Comparison of ENCODE assay signal across 8 cellular contexts in genomic region chr15:84955089-84955848, GRCh38. TPM values are rescaled to one million over a fixed set of nuclear protein-coding genes. Genes with fewer than 3 reads are reported as not detected.
A peak's percentile ranks its signal among the peaks of the same experiment; 100 is the strongest.
DNase-seq lines count a peak whose midpoint lies in the region; ATAC-seq and TF ChIP-seq lines count a peak whose summit lies in the region.

No MANE protein-coding gene starts in this region.

- no peak overlapping the region for H3K27ac ChIP-seq in SK-N-SH (ENCODE audit: low read depth in 2 of 2, low read length in 1 of 2)
- no peak overlapping the region for H3K27ac ChIP-seq in gastrocnemius medialis

- POLR2A ChIA-PET in SK-N-SH (lab: Yijun Ruan, JAX) = interaction anchor here (1.1 kb wide), 1 partner anchor 25 kb away, joined by 4 read pairs; no protein-coding TSS in a partner anchor

- TF ChIP-seq RAD21 in Ishikawa (IDR thresholded peaks at IDR 0.05; ENCODE audit: low read depth) = peak; percentile 89
- TF ChIP-seq RAD21 in SK-N-SH (IDR thresholded peaks at IDR 0.05; ENCODE audit: low read length) = peak; percentile 89

- no peaks in the 10 kb centered on the region for H3K79me2 ChIP-seq in SK-N-SH (ENCODE audit: insufficient read depth)

- H3K27me3 ChIP-seq in SK-N-SH (ENCODE audit: insufficient read depth) (no peaks in the 10 kb centered on the region), gastrocnemius medialis (no peaks in the 10 kb centered on the region)

- no peaks in the 10 kb centered on the region for H3K9me3 ChIP-seq in SK-N-SH
- no peaks in the 10 kb centered on the region for H3K9me3 ChIP-seq in gastrocnemius medialis

- H3K36me3 ChIP-seq in SK-N-SH (replicated peaks in 1 of 2; ENCODE audit: control insufficient read depth in 1 of 2, insufficient read depth in 2 of 2, low read length in 1 of 2) = no peaks in the 10 kb centered on the region
- H3K36me3 ChIP-seq in gastrocnemius medialis = peaks cover 0 to 3% of the 10 kb centered on the region in 2 donors

- peak overlapping the region; percentile 53 for H3K4me2 ChIP-seq in SK-N-SH

- H3K4me3 ChIP-seq in SK-N-SH (ENCODE audit: low read depth in 2 of 2, low read length in 1 of 2) = peak overlapping the region; percentile 34 to 49
- H3K4me3 ChIP-seq in astrocyte of the spinal cord (ENCODE audit: low read depth, low read length) = peak overlapping the region; percentile 12
- peak overlapping the region; percentile 34 to 51 (median 39) for H3K4me3 ChIP-seq in gastrocnemius medialis

- no peak for TF ChIP-seq POLR2A in gastrocnemius medialis (IDR thresholded peaks at IDR 0.05)

- H2AFZ ChIP-seq in SK-N-SH (ENCODE audit: low read depth) = peak overlapping the region; percentile 71

- H3K9ac ChIP-seq in SK-N-SH = no peak overlapping the region; the same call in 1 of the 2 replicates

- no peaks in the 10 kb centered on the region for H4K20me1 ChIP-seq in SK-N-SH (ENCODE audit: insufficient read depth)

- peaks cover 11% of the 10 kb centered on the region for H3F3A ChIP-seq in SK-N-SH (replicated peaks; ENCODE audit: insufficient read depth)

- peaks cover 4 to 18% of the 10 kb centered on the region in 2 experiments; a peak in 2 of 4 replicates for H3K4me1 ChIP-seq in SK-N-SH (ENCODE audit: control insufficient read depth in 1 of 2, insufficient read depth in 2 of 2, low read depth in 1 of 2, low read length in 1 of 2)
- peaks cover 4 to 10% of the 10 kb centered on the region in 2 donors for H3K4me1 ChIP-seq in gastrocnemius medialis

- CTCF ChIA-PET in SK-N-SH (lab: Yijun Ruan, JAX) = interaction anchor here (0.5 to 3.4 kb wide), 47 partner anchors 8 to 560 kb away, joined by 3 to 49 read pairs (median 4); partner anchors contain the start of gene PDE8A

- H3K9me2 ChIP-seq in SK-N-SH = no peaks in the 10 kb centered on the region

- 20% methylated on average over 13 of the region's 15 CpGs for WGBS in SK-N-SH (ENCODE audit: low lambda C conversion rate)

- DNase-seq in EL (peak; percentile 71), SK-N-SH (peak; percentile 81), astrocyte of the spinal cord (ENCODE audit: low read depth, low spot score) (peak; percentile 80), hypothalamus (lab: John Stamatoyannopoulos, UW) (peak in 43 of 51 donors; percentile 16 to 86 (median 57)), gastrocnemius medialis (peak; percentile 39 to 68), NCI-H2029 treated with DMSO at 0.1 percent for 48 hours (lab: John Stamatoyannopoulos, UW) (no peak), NCI-H2081 treated with DMSO at 0.1 percent for 48 hours (lab: John Stamatoyannopoulos, UW) (no peak)

- intact Hi-C loops in gastrocnemius medialis (cut with DNase I; ENCODE audit: low total_unique reads) = loop anchor here (1.0 to 10.0 kb wide), 3 partner anchors 89 to 330 kb away; no protein-coding TSS in a partner anchor

- no peak for TF ChIP-seq EP300 in Ishikawa (IDR thresholded peaks at IDR 0.05; ENCODE audit: borderline replicate concordance)
- TF ChIP-seq EP300 in SK-N-SH (IDR thresholded peaks at IDR 0.05; ENCODE audit: borderline replicate concordance in 1 of 2, low read depth in 1 of 2, low read length in 1 of 2) = no peak

- ATAC-seq in gastrocnemius medialis = peak; percentile 89 to 92

- peak; percentile 78 for TF ChIP-seq CTCF in SK-N-SH (IDR thresholded peaks at IDR 0.05)
- TF ChIP-seq CTCF in astrocyte of the spinal cord (IDR thresholded peaks at IDR 0.05; ENCODE audit: low read depth, low read length) = peak; percentile 95
- TF ChIP-seq CTCF in gastrocnemius medialis (IDR thresholded peaks at IDR 0.05 in 4 of 5, conservative IDR thresholded peaks at IDR 0.05 in 1 of 5) = peak; percentile 83 to 94 (median 90)

- in situ Hi-C loops in astrocyte of the spinal cord (cut with HindIII; ENCODE audit: low sequenced_read_pairs) = no loop called here
- in situ Hi-C loops in gastrocnemius medialis (cut with MboI; ENCODE audit: low sequenced_read_pairs in 4 of 4) = loop anchor here in 2 of 4 donors (5.0 kb wide), 1 partner anchor 87 kb away; no protein-coding TSS in a partner anchor

TF ChIP-seq in Ishikawa, 13 proteins besides CTCF, POLR2A, EP300 and RAD21:
- TF ChIP-seq EGR1 (IDR thresholded peaks at IDR 0.05) (no peak), CREB1 (IDR thresholded peaks at IDR 0.05; ENCODE audit: low read depth) (no peak), YY1 (IDR thresholded peaks at IDR 0.05; ENCODE audit: low read depth) (no peak)
- TF ChIP-seq, protein P1, sequence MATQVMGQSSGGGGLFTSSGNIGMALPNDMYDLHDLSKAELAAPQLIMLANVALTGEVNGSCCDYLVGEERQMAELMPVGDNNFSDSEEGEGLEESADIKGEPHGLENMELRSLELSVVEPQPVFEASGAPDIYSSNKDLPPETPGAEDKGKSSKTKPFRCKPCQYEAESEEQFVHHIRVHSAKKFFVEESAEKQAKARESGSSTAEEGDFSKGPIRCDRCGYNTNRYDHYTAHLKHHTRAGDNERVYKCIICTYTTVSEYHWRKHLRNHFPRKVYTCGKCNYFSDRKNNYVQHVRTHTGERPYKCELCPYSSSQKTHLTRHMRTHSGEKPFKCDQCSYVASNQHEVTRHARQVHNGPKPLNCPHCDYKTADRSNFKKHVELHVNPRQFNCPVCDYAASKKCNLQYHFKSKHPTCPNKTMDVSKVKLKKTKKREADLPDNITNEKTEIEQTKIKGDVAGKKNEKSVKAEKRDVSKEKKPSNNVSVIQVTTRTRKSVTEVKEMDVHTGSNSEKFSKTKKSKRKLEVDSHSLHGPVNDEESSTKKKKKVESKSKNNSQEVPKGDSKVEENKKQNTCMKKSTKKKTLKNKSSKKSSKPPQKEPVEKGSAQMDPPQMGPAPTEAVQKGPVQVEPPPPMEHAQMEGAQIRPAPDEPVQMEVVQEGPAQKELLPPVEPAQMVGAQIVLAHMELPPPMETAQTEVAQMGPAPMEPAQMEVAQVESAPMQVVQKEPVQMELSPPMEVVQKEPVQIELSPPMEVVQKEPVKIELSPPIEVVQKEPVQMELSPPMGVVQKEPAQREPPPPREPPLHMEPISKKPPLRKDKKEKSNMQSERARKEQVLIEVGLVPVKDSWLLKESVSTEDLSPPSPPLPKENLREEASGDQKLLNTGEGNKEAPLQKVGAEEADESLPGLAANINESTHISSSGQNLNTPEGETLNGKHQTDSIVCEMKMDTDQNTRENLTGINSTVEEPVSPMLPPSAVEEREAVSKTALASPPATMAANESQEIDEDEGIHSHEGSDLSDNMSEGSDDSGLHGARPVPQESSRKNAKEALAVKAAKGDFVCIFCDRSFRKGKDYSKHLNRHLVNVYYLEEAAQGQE (IDR thresholded peaks at IDR 0.05; ENCODE audit: low read depth) = no peak
- TF ChIP-seq, protein P2, sequence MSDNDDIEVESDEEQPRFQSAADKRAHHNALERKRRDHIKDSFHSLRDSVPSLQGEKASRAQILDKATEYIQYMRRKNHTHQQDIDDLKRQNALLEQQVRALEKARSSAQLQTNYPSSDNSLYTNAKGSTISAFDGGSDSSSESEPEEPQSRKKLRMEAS (IDR thresholded peaks at IDR 0.05) = no peak

TF ChIP-seq in SK-N-SH, 30 proteins besides CTCF, POLR2A, EP300 and RAD21:
- TF ChIP-seq TAF1 (IDR thresholded peaks at IDR 0.05; ENCODE audit: borderline replicate concordance, low read depth, low read length) (no peak), CHD2 (IDR thresholded peaks at IDR 0.05; ENCODE audit: low read length, partially characterized antibody) (peak; percentile 38), RCOR1 (IDR thresholded peaks at IDR 0.05; ENCODE audit: low read length) (no peak), MXI1 (IDR thresholded peaks at IDR 0.05; ENCODE audit: low read depth, low read length) (0 out of 2 replicates have a peak, but pooled peaks have one; percentile 18), SMC3 (IDR thresholded peaks at IDR 0.05; ENCODE audit: low read depth, low read length) (peak; percentile 88), RFX5 (IDR thresholded peaks at IDR 0.05; ENCODE audit: low read length) (no peak)
- TF ChIP-seq, protein P3, sequence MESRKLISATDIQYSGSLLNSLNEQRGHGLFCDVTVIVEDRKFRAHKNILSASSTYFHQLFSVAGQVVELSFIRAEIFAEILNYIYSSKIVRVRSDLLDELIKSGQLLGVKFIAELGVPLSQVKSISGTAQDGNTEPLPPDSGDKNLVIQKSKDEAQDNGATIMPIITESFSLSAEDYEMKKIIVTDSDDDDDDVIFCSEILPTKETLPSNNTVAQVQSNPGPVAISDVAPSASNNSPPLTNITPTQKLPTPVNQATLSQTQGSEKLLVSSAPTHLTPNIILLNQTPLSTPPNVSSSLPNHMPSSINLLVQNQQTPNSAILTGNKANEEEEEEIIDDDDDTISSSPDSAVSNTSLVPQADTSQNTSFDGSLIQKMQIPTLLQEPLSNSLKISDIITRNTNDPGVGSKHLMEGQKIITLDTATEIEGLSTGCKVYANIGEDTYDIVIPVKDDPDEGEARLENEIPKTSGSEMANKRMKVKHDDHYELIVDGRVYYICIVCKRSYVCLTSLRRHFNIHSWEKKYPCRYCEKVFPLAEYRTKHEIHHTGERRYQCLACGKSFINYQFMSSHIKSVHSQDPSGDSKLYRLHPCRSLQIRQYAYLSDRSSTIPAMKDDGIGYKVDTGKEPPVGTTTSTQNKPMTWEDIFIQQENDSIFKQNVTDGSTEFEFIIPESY (IDR thresholded peaks at IDR 0.05; ENCODE audit: borderline replicate concordance, low read depth) = no peak

RNA-seq across cellular contexts. Expression of gene PDE8A, which starts 26.4 kb away (rescaled TPM):
- polyA plus RNA-seq in SK-N-SH (2012; rRNA removed) = 13.4 and 18.7 TPM in 2 replicates
- polyA plus RNA-seq in SK-N-SH (2012; cell fraction: cytosol; rRNA removed) = 14.2 and 15.4 TPM in 2 replicates
- polyA plus RNA-seq in SK-N-SH (2012; cell fraction: nucleus; rRNA removed) = 46.7 and 59.2 TPM in 2 replicates
- total RNA-seq in gastrocnemius medialis = 10 to 100 TPM in 3 of 4 donors, 1 to 10 TPM in 1; 6.3 to 20.6 (median 13.9) TPM

Comparison
In these comparisons a context has a peak if more than half of its experiments do, and no peak if none do; other contexts are left out.
1. DNase-seq: peak in EL (single experiment), SK-N-SH (single experiment), astrocyte of the spinal cord (single experiment), hypothalamus (43 of 51) and gastrocnemius medialis (2 of 2); none in NCI-H2029 treated with DMSO at 0.1 percent for 48 hours (single experiment) and NCI-H2081 treated with DMSO at 0.1 percent for 48 hours (single experiment).
2. Peak in every context shown above with its lines, with median percentiles within 50 percentile points of each other: H3K4me3 ChIP-seq and CTCF ChIP-seq.